12 cellular contexts compared by ENCODE assay signal in the genomic region with DNA sequence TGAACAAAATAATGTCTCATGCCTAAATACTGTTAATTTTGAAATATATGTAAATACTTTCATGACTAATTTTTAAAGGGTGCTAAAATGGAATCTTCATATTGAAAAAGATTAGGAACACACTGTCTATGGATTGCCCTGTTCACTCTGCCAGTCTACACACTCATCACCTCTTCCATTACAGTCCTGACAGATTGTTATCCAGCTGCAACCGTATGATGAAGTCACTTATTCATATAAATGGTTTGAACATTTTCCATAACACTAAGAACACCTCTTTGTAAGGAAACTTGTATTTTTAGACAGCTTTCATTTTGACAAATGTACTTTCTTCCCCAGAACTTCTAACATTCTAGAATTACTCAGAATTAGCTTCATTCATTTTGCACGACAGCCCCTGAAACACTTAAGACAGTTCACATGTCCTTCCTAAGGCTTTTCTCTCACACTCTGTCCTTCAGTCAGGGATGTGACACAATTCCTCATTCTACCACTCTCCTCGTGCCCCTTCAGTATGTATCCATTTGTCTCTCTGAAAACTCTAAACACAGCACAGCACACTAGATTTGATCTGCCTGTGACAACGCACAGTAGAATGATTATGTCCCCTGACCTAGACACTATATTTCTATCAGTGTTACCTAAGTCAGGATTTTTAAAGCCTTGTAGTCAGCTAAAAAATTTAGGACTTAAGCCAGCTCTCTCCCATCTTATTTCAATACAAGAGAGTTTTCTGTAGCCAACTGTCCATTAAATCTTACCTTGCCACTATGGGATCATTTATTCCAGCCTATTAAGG.
"Had no signal": no experiment of that assay in that cellular context is flagged by ENCODE, and none has a peak within 500 bp of the region (broad histone marks: within the 10 kb centered on the region; RNA-seq: fewer than 3 reads in every experiment).

No MANE protein-coding gene starts in this region.

- H3K4me3 Mint-ChIP-seq: activated naive CD4-positive, alpha-beta T cell treated with anti-CD3 and anti-CD28 coated beads, Interleukin-2, amount 10 ng/mL, durations not matched to agents 7 days and 5 days; T-helper 1 cell treated with Interleukin-12 subunit alpha and Interleukin-12 subunit beta and Interleukin-4 antibody, amounts not matched to agents 30 μg/mL and 1 μg/mL, for 36 hours; type B pancreatic cell had no signal

- H3K27me3 Mint-ChIP-seq: activated naive CD4-positive, alpha-beta T cell treated with anti-CD3 and anti-CD28 coated beads, Interleukin-2, amount 10 ng/mL, durations not matched to agents 7 days and 5 days; type B pancreatic cell had no signal

- H3K9me3 Mint-ChIP-seq: activated naive CD4-positive, alpha-beta T cell treated with anti-CD3 and anti-CD28 coated beads, Interleukin-2, amount 10 ng/mL, durations not matched to agents 7 days and 5 days; T-helper 1 cell treated with Interleukin-12 subunit alpha and Interleukin-12 subunit beta and Interleukin-4 antibody, amounts not matched to agents 30 μg/mL and 1 μg/mL, for 36 hours; type B pancreatic cell had no signal

- DNase-seq: activated naive CD4-positive, alpha-beta T cell treated with anti-CD3 and anti-CD28 coated beads, Interleukin-2, amount 10 ng/mL, durations not matched to agents 7 days and 5 days; amniotic stem cell; colonic mucosa; midbrain; retina; SIG-M5; stimulated activated CD4-positive, alpha-beta T cell treated with anti-CD3 and anti-CD28 coated beads, Interleukin-4, amount 100 ng/mL, for 1 hour; stimulated activated naive CD4-positive, alpha-beta T cell; WERI-Rb-1 had no signal

- H3K4me1 Mint-ChIP-seq: activated naive CD4-positive, alpha-beta T cell treated with anti-CD3 and anti-CD28 coated beads, Interleukin-2, amount 10 ng/mL, durations not matched to agents 7 days and 5 days had no signal

- ATAC-seq: left lobe of liver had no signal

- H3K27ac Mint-ChIP-seq: activated naive CD4-positive, alpha-beta T cell treated with anti-CD3 and anti-CD28 coated beads, Interleukin-2, amount 10 ng/mL, durations not matched to agents 7 days and 5 days; T-helper 1 cell treated with Interleukin-12 subunit alpha and Interleukin-12 subunit beta and Interleukin-4 antibody, amounts not matched to agents 30 μg/mL and 1 μg/mL, for 36 hours; type B pancreatic cell had no signal
